Comparison of ENCODE assay signal across 33 cellular contexts in the genomic region with DNA sequence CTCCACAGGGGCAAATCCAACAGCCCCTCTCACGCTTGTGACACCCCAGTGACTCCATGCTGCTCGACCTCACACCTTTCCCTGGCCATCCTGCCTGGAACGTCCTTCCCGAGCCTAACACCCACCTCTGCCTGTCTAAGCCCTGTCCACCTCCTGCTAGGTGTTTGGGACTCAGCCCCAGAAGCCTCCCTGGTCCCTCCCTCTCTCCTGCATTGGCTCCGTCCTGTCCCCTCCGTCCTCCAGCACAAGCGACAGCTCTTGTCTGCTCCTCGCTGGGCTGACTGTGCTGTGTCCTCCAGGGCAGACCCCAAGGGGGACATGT.
"Had no signal": no experiment of that assay in that cellular context is flagged by ENCODE, and none has a peak within 500 bp of the region (broad histone marks: within the 10 kb centered on the region; RNA-seq: fewer than 3 reads in every experiment).

No MANE protein-coding gene starts in this region.

- DNase-seq: activated B cell treated with CpG ODN at 0.5 μM for 24 hours; activated CD4-positive, alpha-beta memory T cell treated with anti-CD3 and anti-CD28 coated beads for 36 hours; activated CD4-positive, alpha-beta T cell treated with anti-CD3 and anti-CD28 coated beads for 4 hours; activated CD4-positive, alpha-beta T cell treated with anti-CD3 and anti-CD28 coated beads, Interleukin-2, amount 50 U/mL, for 1 hour; activated CD4-positive, CD25-positive, alpha-beta regulatory T cell treated with anti-CD3 and anti-CD28 coated beads, Interleukin-2, amount 50 U/mL, for 72 hours; activated CD8-positive, alpha-beta memory T cell treated with anti-CD3 and anti-CD28 coated beads, Interleukin-2, amount 50 U/mL, for 4 hours; activated effector memory CD4-positive, alpha-beta T cell treated with Interleukin-2 at 50 U/mL for 16 hours; activated naive CD4-positive, alpha-beta T cell treated with anti-CD3 and anti-CD28 coated beads, Interleukin-2, amount 10 ng/mL, durations not matched to agents 7 days and 5 days; activated naive CD8-positive, alpha-beta T cell treated with anti-CD3 and anti-CD28 coated beads, Interleukin-2, amount 50 U/mL, for 24 hours; activated T-cell treated with anti-CD3 and anti-CD28 coated beads for 4 hours; activated T-cell treated with anti-CD3 and anti-CD28 coated beads, Interleukin-2, amount 50 U/mL, for 4 hours; anterior cingulate cortex; caudate nucleus; KG1; MM.1S; NCI-H1092 treated with DMSO at 0.1 percent for 48 hours; NCI-H187 treated with DMSO at 0.1 percent for 48 hours; NCI-H2081; NCI-H2171 treated with DMSO at 0.1 percent for 48 hours; NCI-H2227 treated with DMSO at 0.1 percent for 48 hours; NCI-H446; NCI-H510A treated with DMSO at 0.1 percent for 48 hours; NCI-H526 treated with DMSO at 0.1 percent for 48 hours; PC-9; Right ventricle myocardium superior; SW 1271; T-helper 1 cell; T-helper 2 cell; T-helper 9 cell had no signal

- H3K27ac Mint-ChIP-seq: activated B cell treated with CpG ODN at 0.5 μM for 24 hours; activated CD4-positive, alpha-beta memory T cell treated with anti-CD3 and anti-CD28 coated beads for 36 hours; activated naive CD4-positive, alpha-beta T cell treated with anti-CD3 and anti-CD28 coated beads, Interleukin-2, amount 10 ng/mL, durations not matched to agents 7 days and 5 days; activated naive CD8-positive, alpha-beta T cell; activated naive CD8-positive, alpha-beta T cell treated with anti-CD3 and anti-CD28 coated beads, Interleukin-2, amount 50 U/mL, for 24 hours; activated T-helper 1 cell treated with anti-CD3 and anti-CD28 coated beads, Interleukin-12 subunit alpha, Interleukin-12 subunit beta, Interleukin-2, Interleukin-4 antibody, amounts not matched to agents 30 ng/mL and 10 ng/mL and 1 ng/mL, durations not matched to agents 14 hours and 24 hours and 36 hours had no signal

- H3K4me3 ChIP-seq: PC-9 had no signal

- H3K36me3 Mint-ChIP-seq: activated CD4-positive, alpha-beta memory T cell treated with anti-CD3 and anti-CD28 coated beads for 36 hours; activated naive CD8-positive, alpha-beta T cell had no signal

- H3K4me2 ChIP-seq: PC-9 had no signal

- ATAC-seq: activated naive CD8-positive, alpha-beta T cell treated with anti-CD3 and anti-CD28 coated beads, Interleukin-2, amount 50 U/mL, for 24 hours had no signal

- H3K4me3 Mint-ChIP-seq: activated B cell treated with CpG ODN at 0.5 μM for 24 hours; activated CD4-positive, alpha-beta memory T cell treated with anti-CD3 and anti-CD28 coated beads for 36 hours; activated naive CD4-positive, alpha-beta T cell treated with anti-CD3 and anti-CD28 coated beads, Interleukin-2, amount 10 ng/mL, durations not matched to agents 7 days and 5 days; activated naive CD8-positive, alpha-beta T cell; activated naive CD8-positive, alpha-beta T cell treated with anti-CD3 and anti-CD28 coated beads, Interleukin-2, amount 50 U/mL, for 24 hours; activated T-cell treated with anti-CD3 and anti-CD28 coated beads, Interleukin-2, amount 50 U/mL, for 4 hours; activated T-helper 1 cell treated with anti-CD3 and anti-CD28 coated beads, Interleukin-12 subunit alpha, Interleukin-12 subunit beta, Interleukin-2, Interleukin-4 antibody, amounts not matched to agents 30 ng/mL and 10 ng/mL and 1 ng/mL, durations not matched to agents 14 hours and 24 hours and 36 hours; brain had no signal

- H2AFZ ChIP-seq: PC-9 had no signal

- H3K27ac ChIP-seq: PC-9, VCaP had no signal

- H3K4me1 Mint-ChIP-seq: activated B cell treated with CpG ODN at 0.5 μM for 24 hours had no signal
